ENCODE assay signal across 8 cellular contexts in genomic region chr13:24922390-24923304, GRCh38.
DNase-seq lines count a peak whose midpoint lies in the region; ATAC-seq, FAIRE-seq and TF ChIP-seq lines count a peak whose summit lies in the region.

No MANE protein-coding gene starts in this region.

- ATAC-seq in HG02763 (IDR thresholded peaks at IDR 0.05; ENCODE audit: unreplicated experiment) = peak; percentile 93

- H4K91ac ChIP-seq in trophoblast cell (ENCODE audit: low read depth, low read length) = peak overlapping the region; percentile 76

- intact Hi-C loops in cardiac septum (cut with DNase I) = no loop called here
- intact Hi-C loops in transverse colon (cut with DNase I; ENCODE audit: low total_unique reads) = no loop called here

- H3K4ac ChIP-seq in trophoblast cell (ENCODE audit: low read depth, low read length) = peak overlapping the region; percentile 65

- peak overlapping the region; percentile 77 for H2AFZ ChIP-seq in trophoblast cell (ENCODE audit: insufficient read depth, low read length, poor library complexity)

- WGBS in adipose tissue, 3 donors = 0 to 1% (median 0%) methylated on average over 86 of the region's 86 CpGs
- WGBS in trophoblast cell (ENCODE audit: extremely low coverage, insufficient coverage, insufficient read length) = no CpG with 5 or more reads among the region's 86 CpGs
- WGBS in transverse colon (ENCODE audit: low coverage in 1 of 2), 2 donors = 0% methylated on average over 7 to 69 of the region's 86 CpGs

- peak overlapping the region; percentile 36 for H2BK120ac ChIP-seq in trophoblast cell (ENCODE audit: insufficient read depth, low read length, poor library complexity)

- H3K4me1 ChIP-seq in trophoblast cell (ENCODE audit: control insufficient read depth in 1 of 2, insufficient read depth in 2 of 2, low read length in 2 of 2) (peaks cover 0 to 5% of the 10 kb centered on the region in 2 experiments), transverse colon (peaks cover 0 to 25% (median 10%) of the 10 kb centered on the region in 4 donors)

- H2BK12ac ChIP-seq in trophoblast cell (ENCODE audit: low read length) = no peak overlapping the region

- peak overlapping the region; percentile 60 for H3K27ac ChIP-seq in adipose tissue (ENCODE audit: low read depth, low read length)
- H3K27ac ChIP-seq in trophoblast cell (ENCODE audit: low read depth, low read length) = peak overlapping the region; percentile 84
- peak overlapping the region; percentile 94 to 99 (median 98) for H3K27ac ChIP-seq in transverse colon

- H3K9ac ChIP-seq in trophoblast cell (ENCODE audit: low read length) = peak overlapping the region; percentile 94

- peak overlapping the region; percentile 98 for H3K4me3 ChIP-seq in trophoblast cell (ENCODE audit: low read depth, low read length)
- H3K4me3 ChIP-seq in transverse colon = peak overlapping the region; percentile 70 to 92 (median 80)

- H2AK5ac ChIP-seq in trophoblast cell (ENCODE audit: low read length) = no peak overlapping the region

- H3K79me1 ChIP-seq in trophoblast cell (ENCODE audit: low read length) = peaks cover 7% of the 10 kb centered on the region

- no peaks in the 10 kb centered on the region for H3K36me3 ChIP-seq in trophoblast cell (ENCODE audit: control insufficient read depth in 1 of 2, insufficient read depth in 2 of 2, low read length in 2 of 2)
- H3K36me3 ChIP-seq in transverse colon = no peaks in the 10 kb centered on the region

- peak overlapping the region; percentile 67 for H3K4me2 ChIP-seq in trophoblast cell (ENCODE audit: low read length)

- in situ Hi-C loops in transverse colon (cut with MboI; ENCODE audit: low pct_ligation_motif_present in 1 of 4, low pct_unique_long_range_greater_than_20kb in 1 of 4, low sequenced_read_pairs in 3 of 4) = no loop called here

- no peak overlapping the region for H3K23ac ChIP-seq in trophoblast cell (ENCODE audit: low read length)

- H4K12ac ChIP-seq in trophoblast cell (ENCODE audit: low read depth, low read length) = peak overlapping the region; percentile 57

- H3K79me2 ChIP-seq in trophoblast cell (ENCODE audit: control insufficient read depth, insufficient read depth, low read length, poor library complexity) = peaks cover 8% of the 10 kb centered on the region

- H3K9me3 ChIP-seq in trophoblast cell (ENCODE audit: insufficient read depth, low read depth, low read length) (no peaks in the 10 kb centered on the region), transverse colon (no peaks in the 10 kb centered on the region)

- TF ChIP-seq EP300 in transverse colon (IDR thresholded peaks at IDR 0.05; ENCODE audit: low read depth) = no peak

- peak overlapping the region; percentile 55 for H3K18ac ChIP-seq in trophoblast cell (ENCODE audit: low read length)

- FAIRE-seq in GM12891 (lab: Jason Lieb, UNC) = peak; percentile 99

- H4K8ac ChIP-seq in trophoblast cell (ENCODE audit: low read depth, low read length) = peak overlapping the region; percentile 93

- H3K27me3 ChIP-seq in trophoblast cell (ENCODE audit: insufficient read depth, low read length) = no peaks in the 10 kb centered on the region
- H3K27me3 ChIP-seq in transverse colon = no peaks in the 10 kb centered on the region

- TF ChIP-seq CTCF in transverse colon (IDR thresholded peaks at IDR 0.05) = peak in 1 of 5 experiments; percentile 47

- H3K14ac ChIP-seq in trophoblast cell (ENCODE audit: low read length) = peak overlapping the region; percentile 87

- DNase-seq in GM12891 (ENCODE audit: insufficient read length, low spot score) = peak; percentile 77
- DNase-seq in NCI-H1417 (lab: John Stamatoyannopoulos, UW) = peak; percentile 90 to 96 (median 92)
- peak; percentile 98 for DNase-seq in SW480 (ENCODE audit: low spot score)
- peak; percentile 99 for DNase-seq in cardiac septum (ENCODE audit: low spot score)
- DNase-seq in trophoblast cell = peak; percentile 98
- DNase-seq in transverse colon = peak; percentile 98

- H2BK5ac ChIP-seq in trophoblast cell (ENCODE audit: low read depth, low read length, poor library complexity) = peak overlapping the region; percentile 47

- TF ChIP-seq POLR2A in GM12891 (IDR thresholded peaks at IDR 0.05; ENCODE audit: low read depth, low read length) = peak; percentile 85; the same call in 1 of the 2 replicates
- TF ChIP-seq POLR2A in transverse colon (IDR thresholded peaks at IDR 0.05) = peak; percentile 84

TF ChIP-seq in GM12891, 5 proteins besides CTCF, POLR2A, EP300 and RAD21:
- TF ChIP-seq POLR2AphosphoS5 (IDR thresholded peaks at IDR 0.05; ENCODE audit: low read depth, low read length) (peak; percentile 79; the same call in 1 of the 2 replicates), TAF1 (IDR thresholded peaks at IDR 0.05; ENCODE audit: low read depth, low read length) (peak; percentile 64), PAX5 (IDR thresholded peaks at IDR 0.05; ENCODE audit: insufficient read depth, low read length, severe bottlenecking) (no peak), SPI1 (IDR thresholded peaks at IDR 0.05; ENCODE audit: low read depth, low read length) (no peak), POU2F2 (IDR thresholded peaks at IDR 0.05; ENCODE audit: low read depth, low read length) (peak; percentile 17; the same call in 1 of the 2 replicates)

Comparison
In these comparisons a context has a peak if more than half of its experiments do, and no peak if none do; other contexts are left out.
1. Peak in every context shown above with its lines: DNase-seq, ATAC-seq, H3K4me3 ChIP-seq and H3K27ac ChIP-seq.